ENCODE assay signal across 2 cellular contexts in genomic region chr2:61253136-61253535, GRCh38.
A peak's percentile ranks its signal among the peaks of the same experiment; 100 is the strongest.
TF ChIP-seq lines count a peak whose summit lies in the region.

No MANE protein-coding gene starts in this region.

TF ChIP-seq in SK-N-SH, 30 proteins besides CTCF, POLR2A, EP300 and RAD21 (continued from another document):
- TF ChIP-seq FOSL2 (IDR thresholded peaks at IDR 0.05; ENCODE audit: borderline replicate concordance, low read depth) (peak; percentile 62; the same call in 1 of the 2 replicates), REST (IDR thresholded peaks at IDR 0.05; ENCODE audit: low read depth, low read length) (no peak), JUND (IDR thresholded peaks at IDR 0.05) (peak; percentile 46; the same call in 1 of the 2 replicates)

TF ChIP-seq in SK-N-SH treated with all-trans-retinoic acid at 6 μM for 48 hours, 23 proteins besides CTCF, POLR2A, EP300 and RAD21 (continued from another document):
- no peak for TF ChIP-seq TSHZ2 (CRISPR knock-in tag; IDR thresholded peaks at IDR 0.05)
- TF ChIP-seq ZNF70 (CRISPR knock-in tag; IDR thresholded peaks at IDR 0.05) = no peak
- TF ChIP-seq CREB5 (CRISPR knock-in tag; IDR thresholded peaks at IDR 0.05; ENCODE audit: low read depth) = no peak
- no peak for TF ChIP-seq CSRNP3 (CRISPR knock-in tag; IDR thresholded peaks at IDR 0.05)
- no peak for TF ChIP-seq TOX (CRISPR knock-in tag; IDR thresholded peaks at IDR 0.05; ENCODE audit: borderline replicate concordance)
- TF ChIP-seq OSR1 (CRISPR knock-in tag; IDR thresholded peaks at IDR 0.05) = no peak
- no peak for TF ChIP-seq ZNF8 (CRISPR knock-in tag; IDR thresholded peaks at IDR 0.05)
- TF ChIP-seq SNAI2 (CRISPR knock-in tag; IDR thresholded peaks at IDR 0.05) = no peak
- no peak for TF ChIP-seq ZC3H10 (CRISPR knock-in tag; IDR thresholded peaks at IDR 0.05)
- no peak for TF ChIP-seq ESRRG (CRISPR knock-in tag; IDR thresholded peaks at IDR 0.05)
- no peak for TF ChIP-seq GLIS3 (CRISPR knock-in tag; IDR thresholded peaks at IDR 0.05)
- no peak for TF ChIP-seq ZFP3 (CRISPR knock-in tag; IDR thresholded peaks at IDR 0.05)
- TF ChIP-seq ZNF565 (CRISPR knock-in tag; conservative IDR thresholded peaks at IDR 0.05; ENCODE audit: low read depth) = no peak
